ENCODE assay signal across 17 cellular contexts in the genomic region with DNA sequence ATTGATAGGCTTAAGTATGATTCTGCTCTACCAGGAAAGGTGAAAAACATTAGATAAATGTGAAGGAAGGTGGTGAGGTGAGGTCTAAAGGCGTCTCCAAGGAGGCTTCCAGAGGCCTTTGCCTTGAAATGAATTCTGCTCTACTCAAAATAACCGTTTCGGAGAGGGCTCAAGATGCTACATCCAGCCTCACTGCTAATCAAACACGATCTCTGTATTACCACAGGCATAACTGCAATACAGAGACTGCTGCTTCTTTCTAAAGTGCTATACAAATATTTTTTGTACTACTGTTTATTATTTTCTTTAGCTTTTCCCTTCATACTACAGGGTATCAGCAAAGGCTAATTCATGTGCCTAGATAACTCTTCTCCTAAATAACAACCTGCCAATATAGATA. TPM values are rescaled to one million over a fixed set of nuclear protein-coding genes. Genes with fewer than 3 reads are reported as not detected.
A peak's percentile ranks its signal among the peaks of the same experiment; 100 is the strongest.
DNase-seq lines count a peak whose midpoint lies in the region; ATAC-seq and TF ChIP-seq lines count a peak whose summit lies in the region.
"Had no signal": no experiment of that assay in that cellular context is flagged by ENCODE, and none has a peak within 500 bp of the region (broad histone marks: within the 10 kb centered on the region; RNA-seq: fewer than 3 reads in every experiment).

No MANE protein-coding gene starts in this region.

- peaks cover 35 to 77% (median 53%) of the 10 kb centered on the region in 4 donors for H3K4me1 Mint-ChIP-seq in CD4-positive, CD25-positive, alpha-beta regulatory T cell
- H3K4me1 Mint-ChIP-seq in Caco-2 (ENCODE audit: low read depth, unreplicated experiment) = peaks cover 47% of the 10 kb centered on the region
- peaks cover 88% of the 10 kb centered on the region for H3K4me1 Mint-ChIP-seq in stimulated activated effector memory CD8-positive, alpha-beta T cell treated with anti-CD3 and anti-CD28 coated beads, Interleukin-12 subunit alpha, Interleukin-12 subunit beta, amount 100 ng/mL, for 72 hours

- no peaks in the 10 kb centered on the region for H3K27me3 ChIP-seq in CD4-positive, CD25-positive, alpha-beta regulatory T cell (ENCODE audit: control insufficient read depth, insufficient read depth, low read length)
- H3K27me3 ChIP-seq in Caco-2 (replicated peaks; ENCODE audit: control insufficient read depth, insufficient read depth, low read length) (no peaks in the 10 kb centered on the region), esophagus squamous epithelium (no peaks in the 10 kb centered on the region)
- H3K27me3 ChIP-seq: ascending aorta, MG63 had no signal

- POLR2A ChIA-PET in Caco-2 (lab: Charles Lee) = no interaction called here

- H3K4me1 ChIP-seq in CD4-positive, CD25-positive, alpha-beta regulatory T cell (ENCODE audit: control insufficient read depth, insufficient read depth, low read length, poor library complexity, severe bottlenecking) = peaks cover 8% of the 10 kb centered on the region
- H3K4me1 ChIP-seq in Caco-2 (peaks cover 31% of the 10 kb centered on the region), esophagus squamous epithelium (peaks cover 13 to 100% (median 51%) of the 10 kb centered on the region in 3 donors)

- H3K27ac ChIP-seq in CD4-positive, CD25-positive, alpha-beta regulatory T cell (ENCODE audit: insufficient read depth, low read length, poor library complexity, severe bottlenecking) = no peak overlapping the region
- H3K27ac ChIP-seq in esophagus squamous epithelium = peak overlapping the region in 3 of 4 donors; percentile 40 to 75 (median 66)
- H3K27ac ChIP-seq: parathyroid adenoma, RWPE1 had no signal

- no peaks in the 10 kb centered on the region for H3K27me3 Mint-ChIP-seq in CD4-positive, CD25-positive, alpha-beta regulatory T cell
- no peaks in the 10 kb centered on the region for H3K27me3 Mint-ChIP-seq in Caco-2 (ENCODE audit: insufficient read depth, unreplicated experiment)
- H3K27me3 Mint-ChIP-seq: IgD-negative memory B cell had no signal

- peaks cover 5% of the 10 kb centered on the region for H3K36me3 ChIP-seq in CD4-positive, CD25-positive, alpha-beta regulatory T cell (ENCODE audit: control insufficient read depth, insufficient read depth, low read length)
- 0 out of 2 replicates have a peak, but pooled peaks cover 7% of the 10 kb centered on the region for H3K36me3 ChIP-seq in Caco-2 (ENCODE audit: control insufficient read depth, insufficient read depth, low read length)
- peaks cover 0 to 9% (median 0%) of the 10 kb centered on the region in 3 donors for H3K36me3 ChIP-seq in esophagus squamous epithelium
- H3K36me3 ChIP-seq: ascending aorta had no signal

- no peak for TF ChIP-seq POLR2A in esophagus squamous epithelium (IDR thresholded peaks at IDR 0.05)

- no peak for ATAC-seq in CD4-positive, CD25-positive, alpha-beta regulatory T cell (ENCODE audit: low read depth in 2 of 2)
- peak; percentile 40 for ATAC-seq in stimulated activated effector memory CD8-positive, alpha-beta T cell treated with anti-CD3 and anti-CD28 coated beads, Interleukin-12 subunit alpha, Interleukin-12 subunit beta, amount 100 ng/mL, for 72 hours
- ATAC-seq in left lobe of liver (no peak), HG02840 (IDR thresholded peaks at IDR 0.05; ENCODE audit: low FRiP score, unreplicated experiment) (no peak), omental fat pad (ENCODE audit: low FRiP score) (no peak)

- peak overlapping the region in 2 of 3 donors; percentile 17 to 27 for H3K27ac Mint-ChIP-seq in CD4-positive, CD25-positive, alpha-beta regulatory T cell
- H3K27ac Mint-ChIP-seq in Caco-2 (ENCODE audit: unreplicated experiment) = peak overlapping the region; percentile 17
- peak overlapping the region; percentile 67 for H3K27ac Mint-ChIP-seq in stimulated activated effector memory CD8-positive, alpha-beta T cell treated with anti-CD3 and anti-CD28 coated beads, Interleukin-12 subunit alpha, Interleukin-12 subunit beta, amount 100 ng/mL, for 72 hours

- peaks cover 48% of the 10 kb centered on the region for H3K36me3 Mint-ChIP-seq in CD4-positive, CD25-positive, alpha-beta regulatory T cell
- peaks cover 35% of the 10 kb centered on the region for H3K36me3 Mint-ChIP-seq in Caco-2 (ENCODE audit: insufficient read depth, unreplicated experiment)
- H3K36me3 Mint-ChIP-seq in stimulated activated effector memory CD8-positive, alpha-beta T cell treated with anti-CD3 and anti-CD28 coated beads, Interleukin-12 subunit alpha, Interleukin-12 subunit beta, amount 100 ng/mL, for 72 hours = peaks cover 21% of the 10 kb centered on the region

- no peak overlapping the region for H3K4me3 ChIP-seq in CD4-positive, CD25-positive, alpha-beta regulatory T cell (ENCODE audit: low read depth, low read length)
- H3K4me3 ChIP-seq in Caco-2 (ENCODE audit: low read depth, low read length) (no peak overlapping the region), esophagus squamous epithelium (no peak overlapping the region)
- H3K4me3 ChIP-seq: ascending aorta, MG63, skin epidermis had no signal

- intact Hi-C loops in Caco-2 (cut with micrococcal nuclease; ENCODE audit: unreplicated experiment) = no loop called here
- intact Hi-C loops in esophagus squamous epithelium (cut with DNase I) = no loop called here

- H3K9me3 ChIP-seq in CD4-positive, CD25-positive, alpha-beta regulatory T cell (ENCODE audit: control insufficient read depth in 2 of 2, low read length in 2 of 2) = no peaks in the 10 kb centered on the region
- H3K9me3 ChIP-seq in Caco-2 (no peaks in the 10 kb centered on the region), esophagus squamous epithelium (no peaks in the 10 kb centered on the region)
- H3K9me3 ChIP-seq: ascending aorta, MG63 had no signal

- no peak for TF ChIP-seq CTCF in Caco-2 (IDR thresholded peaks at IDR 0.05; ENCODE audit: insufficient read depth in 1 of 2, low read depth in 1 of 2, low read length in 1 of 2, severe bottlenecking in 1 of 2, unreplicated experiment in 1 of 2)
- no peak for TF ChIP-seq CTCF in esophagus squamous epithelium (IDR thresholded peaks at IDR 0.05)
- no peak for TF ChIP-seq CTCF in omental fat pad (IDR thresholded peaks at IDR 0.05)

- DNase-seq in CD4-positive, CD25-positive, alpha-beta regulatory T cell = no peak
- DNase-seq in Caco-2 (no peak), esophagus squamous epithelium (lab: John Stamatoyannopoulos, UW) (no peak), left lobe of liver (ENCODE audit: low spot score) (no peak), omental fat pad (ENCODE audit: low spot score) (no peak)
- DNase-seq in stimulated activated effector memory CD8-positive, alpha-beta T cell treated with anti-CD3 and anti-CD28 coated beads, Interleukin-12 subunit alpha, Interleukin-12 subunit beta, amount 100 ng/mL, for 72 hours (ENCODE audit: low spot score in 2 of 2) = no peak
- DNase-seq: foreskin fibroblast, MG63, NCI-H1694, NCI-H345, SW 1271 had no signal

- no TSS peak for BruUV-seq in Caco-2 (replicated peaks; lab: Mats Ljungman, UMichigan)

- WGBS in esophagus squamous epithelium, 2 donors = 80 to 95% methylated on average over 4 of the region's 4 CpGs

- no peaks in the 10 kb centered on the region for H3K9me3 Mint-ChIP-seq in CD4-positive, CD25-positive, alpha-beta regulatory T cell
- no peaks in the 10 kb centered on the region for H3K9me3 Mint-ChIP-seq in Caco-2 (ENCODE audit: unreplicated experiment)
- no peaks in the 10 kb centered on the region for H3K9me3 Mint-ChIP-seq in stimulated activated effector memory CD8-positive, alpha-beta T cell treated with anti-CD3 and anti-CD28 coated beads, Interleukin-12 subunit alpha, Interleukin-12 subunit beta, amount 100 ng/mL, for 72 hours
- H3K9me3 Mint-ChIP-seq: IgD-negative memory B cell had no signal

- CTCF ChIA-PET in Caco-2 (lab: Charles Lee) = no interaction called here

- no peak overlapping the region for H3K4me3 Mint-ChIP-seq in CD4-positive, CD25-positive, alpha-beta regulatory T cell
- no peak overlapping the region for H3K4me3 Mint-ChIP-seq in Caco-2 (ENCODE audit: unreplicated experiment)
- H3K4me3 Mint-ChIP-seq in stimulated activated effector memory CD8-positive, alpha-beta T cell treated with anti-CD3 and anti-CD28 coated beads, Interleukin-12 subunit alpha, Interleukin-12 subunit beta, amount 100 ng/mL, for 72 hours = peak overlapping the region; percentile 3
- H3K4me3 Mint-ChIP-seq: IgD-negative memory B cell had no signal

RNA-seq across cellular contexts. Expression of gene MBNL2, which starts 16.8 kb away (rescaled TPM):
- total RNA-seq in CD4-positive, CD25-positive, alpha-beta regulatory T cell = 37.2 TPM
- polyA plus RNA-seq in CD4-positive, CD25-positive, alpha-beta regulatory T cell = 10 to 100 TPM; 15.6 to 18.5 (median 16.7) TPM
- 41.6 TPM in 2 replicates for total RNA-seq in Caco-2 (2022)
- total RNA-seq in esophagus squamous epithelium = 10 to 100 TPM; 18.3 to 58.7 (median 29.7) TPM
- total RNA-seq in left lobe of liver = 31.4 TPM
- 100 to 1,000 TPM; 105 to 132 (median 123) TPM for total RNA-seq in omental fat pad

Comparison
In these comparisons a context has a peak if more than half of its experiments do, and no peak if none do; other contexts are left out.
1. H3K27ac Mint-ChIP-seq: peak in every context shown above with its lines; median percentile 67 in stimulated activated effector memory CD8-positive, alpha-beta T cell treated with anti-CD3 and anti-CD28 coated beads, Interleukin-12 subunit alpha, Interleukin-12 subunit beta, amount 100 ng/mL, for 72 hours; 22 in CD4-positive, CD25-positive, alpha-beta regulatory T cell; 17 in Caco-2.